9 cellular contexts compared by ENCODE assay signal in genomic region chr19:12034610-12035009, GRCh38. TPM values are rescaled to one million over a fixed set of nuclear protein-coding genes. Genes with fewer than 3 reads are reported as not detected.
DNase-seq lines count a peak whose midpoint lies in the region; ATAC-seq and TF ChIP-seq lines count a peak whose summit lies in the region.
"Had no signal": no experiment of that assay in that cellular context is flagged by ENCODE, and none has a peak within 500 bp of the region (broad histone marks: within the 10 kb centered on the region; RNA-seq: fewer than 3 reads in every experiment).

No MANE protein-coding gene starts in this region.

- peak overlapping the region; percentile 66 to 78 for H3K4me3 Mint-ChIP-seq in H9
- peak overlapping the region; percentile 75 for H3K4me3 Mint-ChIP-seq in chondrocyte (ENCODE audit: unreplicated experiment)
- H3K4me3 Mint-ChIP-seq in activated T-helper 2 cell treated with anti-CD3 and anti-CD28 coated beads, Interferon-gamma antibody, Interleukin-2, Interleukin-4, amounts not matched to agents 10 μg/mL and 5 μg/mL and 100 μg/mL, durations not matched to agents 14 hours and 24 hours and 36 hours (ENCODE audit: low read depth) = no peak overlapping the region

- no peaks in the 10 kb centered on the region for H3K79me1 ChIP-seq in H9 (ENCODE audit: insufficient read depth, low read depth, low read length, poor library complexity, severe bottlenecking)

- no peak overlapping the region for H2AK5ac ChIP-seq in H9 (ENCODE audit: insufficient read length, low read length)

- H3T11ph ChIP-seq in H9 (ENCODE audit: low read length) = no peak overlapping the region

- H3K27me3 Mint-ChIP-seq in H9 (ENCODE audit: low read depth) (peaks cover 37% of the 10 kb centered on the region), chondrocyte (ENCODE audit: low read depth) (no peaks in the 10 kb centered on the region)
- no peaks in the 10 kb centered on the region for H3K27me3 Mint-ChIP-seq in activated T-helper 2 cell treated with anti-CD3 and anti-CD28 coated beads, Interferon-gamma antibody, Interleukin-2, Interleukin-4, amounts not matched to agents 10 μg/mL and 5 μg/mL and 100 μg/mL, durations not matched to agents 14 hours and 24 hours and 36 hours (ENCODE audit: low read depth)

- CTCF ChIA-PET in A673 (lab: Charles Lee) = no interaction called here

- H3K27ac Mint-ChIP-seq in H9 (no peak overlapping the region), chondrocyte (ENCODE audit: unreplicated experiment) (peak overlapping the region; percentile 95)
- no peak overlapping the region for H3K27ac Mint-ChIP-seq in activated T-helper 2 cell treated with anti-CD3 and anti-CD28 coated beads, Interferon-gamma antibody, Interleukin-2, Interleukin-4, amounts not matched to agents 10 μg/mL and 5 μg/mL and 100 μg/mL, durations not matched to agents 14 hours and 24 hours and 36 hours

- POLR2A ChIA-PET in A673 (lab: Charles Lee; ENCODE audit: low non-redundant PET) = no interaction called here

- H3K4me2 ChIP-seq in H9 (ENCODE audit: insufficient read depth, insufficient read length, low read length) = peak overlapping the region; percentile 48
- H3K4me2 ChIP-seq: KMS-11 had no signal

- no peak overlapping the region for H3K23ac ChIP-seq in H9 (ENCODE audit: insufficient read length, low read depth, low read length)

- no peak overlapping the region for H2BK5ac ChIP-seq in H9 (ENCODE audit: insufficient read length, low read length)

- no peak overlapping the region for H3K14ac ChIP-seq in H9 (ENCODE audit: insufficient read depth, low read length)

- H3K9me3 ChIP-seq in A673 (ENCODE audit: low read depth, low read length, poor library complexity, severe bottlenecking) = no peaks in the 10 kb centered on the region
- peaks cover 7% of the 10 kb centered on the region for H3K9me3 ChIP-seq in H9 (ENCODE audit: control insufficient read depth, low read depth, low read length)
- H3K9me3 ChIP-seq in mucosa of stomach (ENCODE audit: control insufficient read depth, low read length) = no peaks in the 10 kb centered on the region

- no peak overlapping the region for H2BK15ac ChIP-seq in H9 (ENCODE audit: low read depth, low read length)

- H2AFZ ChIP-seq in H9 (ENCODE audit: low read length) = no peak overlapping the region

- H4K8ac ChIP-seq in H9 (replicated peaks; ENCODE audit: insufficient read length, low read depth, low read length) = no peak overlapping the region

- H2BK20ac ChIP-seq in H9 (ENCODE audit: low read depth, low read length, poor library complexity, severe bottlenecking) = no peak overlapping the region

- no peak overlapping the region for H2BK120ac ChIP-seq in H9 (ENCODE audit: low read depth, low read length, poor library complexity, severe bottlenecking)

- no peak overlapping the region for H3K18ac ChIP-seq in H9 (ENCODE audit: insufficient read length, low read depth, low read length)

- H3K36me3 ChIP-seq in A673 (ENCODE audit: insufficient read depth, low read length, poor library complexity, severe bottlenecking) (no peaks in the 10 kb centered on the region), mucosa of stomach (ENCODE audit: control insufficient read depth, insufficient read depth, low read length) (no peaks in the 10 kb centered on the region)

- ATAC-seq in HG02852 (IDR thresholded peaks at IDR 0.05; ENCODE audit: unreplicated experiment) = no peak
- ATAC-seq in HG03460 (IDR thresholded peaks at IDR 0.05; ENCODE audit: unreplicated experiment) = no peak

- H3K36me3 Mint-ChIP-seq in H9 (ENCODE audit: insufficient read depth in 1 of 3, low read depth in 3 of 3) = peaks cover 3 to 27% (median 23%) of the 10 kb centered on the region in 3 experiments; a peak in 6 of 7 replicates
- H3K36me3 Mint-ChIP-seq in chondrocyte (ENCODE audit: low read depth) = peaks cover 3% of the 10 kb centered on the region
- peaks cover 13% of the 10 kb centered on the region for H3K36me3 Mint-ChIP-seq in activated T-helper 2 cell treated with anti-CD3 and anti-CD28 coated beads, Interferon-gamma antibody, Interleukin-2, Interleukin-4, amounts not matched to agents 10 μg/mL and 5 μg/mL and 100 μg/mL, durations not matched to agents 14 hours and 24 hours and 36 hours (ENCODE audit: low read depth)

- no peaks in the 10 kb centered on the region for H3K79me2 ChIP-seq in H9 (ENCODE audit: insufficient read depth, low read length)

- no peak overlapping the region for H3K9ac ChIP-seq in H9 (ENCODE audit: extremely low read depth, insufficient read length, low read length)
- H3K9ac ChIP-seq in mucosa of stomach (ENCODE audit: low read length) = peak overlapping the region; percentile 90
- H3K9ac ChIP-seq: KMS-11 had no signal

- DNase-seq in A673 (ENCODE audit: low spot score) = no peak
- no peak for DNase-seq in H9
- no peak for DNase-seq in chondrocyte (ENCODE audit: low spot score)
- no peak for DNase-seq in NCI-H1105 (lab: John Stamatoyannopoulos, UW)
- DNase-seq in activated T-helper 2 cell treated with anti-CD3 and anti-CD28 coated beads, Interferon-gamma antibody, Interleukin-2, Interleukin-4, amounts not matched to agents 10 μg/mL and 5 μg/mL and 100 μg/mL, durations not matched to agents 14 hours and 24 hours and 36 hours (ENCODE audit: low spot score) = no peak

- no CpG with 5 or more reads among the region's 7 CpGs for WGBS in H9 (ENCODE audit: extremely low coverage, insufficient read length, low lambda C conversion rate)

- no peaks in the 10 kb centered on the region for H3K27me3 ChIP-seq in A673 (replicated peaks; ENCODE audit: insufficient read depth, low read depth, low read length, poor library complexity)
- no peaks in the 10 kb centered on the region; the same call in 1 of the 2 replicates for H3K27me3 ChIP-seq in H9 (ENCODE audit: insufficient read depth, low read length)
- no peaks in the 10 kb centered on the region for H3K27me3 ChIP-seq in mucosa of stomach (ENCODE audit: control insufficient read depth, insufficient read depth, low read length)

- intact Hi-C loops in A673 (cut with micrococcal nuclease; ENCODE audit: unreplicated experiment) = no loop called here
- intact Hi-C loops in activated T-helper 2 cell treated with anti-CD3 and anti-CD28 coated beads, Interferon-gamma antibody, Interleukin-2, Interleukin-4, amounts not matched to agents 10 μg/mL and 5 μg/mL and 100 μg/mL, durations not matched to agents 14 hours and 24 hours and 36 hours (cut with micrococcal nuclease) = no loop called here

- H3K4ac ChIP-seq in H9 (ENCODE audit: low read depth, low read length) = no peak overlapping the region

- H4K5ac ChIP-seq in H9 (ENCODE audit: insufficient read length, low read depth, low read length) = no peak overlapping the region

- H3K4me3 ChIP-seq in A673 (ENCODE audit: low read depth, low read length, poor library complexity, severe bottlenecking) = peak overlapping the region; percentile 72
- no peak overlapping the region for H3K4me3 ChIP-seq in mucosa of stomach (ENCODE audit: low read length)

- H3K4me1 ChIP-seq in A673 (ENCODE audit: insufficient read depth, low read length, poor library complexity, severe bottlenecking) = no peaks in the 10 kb centered on the region
- no peaks in the 10 kb centered on the region; the same call in 1 of the 2 replicates for H3K4me1 ChIP-seq in H9 (ENCODE audit: insufficient read depth, low read length)
- H3K4me1 ChIP-seq in mucosa of stomach (ENCODE audit: control insufficient read depth, insufficient read depth, low read length) = no peaks in the 10 kb centered on the region

- H4K20me1 ChIP-seq in H9 (ENCODE audit: control insufficient read depth, insufficient read depth, insufficient read length) = no peaks in the 10 kb centered on the region

- TF ChIP-seq CTCF in A673 (conservative IDR thresholded peaks at IDR 0.05; ENCODE audit: low read depth, low read length) (no peak), H9 (conservative IDR thresholded peaks at IDR 0.05) (no peak), chondrocyte (IDR thresholded peaks at IDR 0.05) (no peak)

- peaks cover 5% of the 10 kb centered on the region for H3K23me2 ChIP-seq in H9 (ENCODE audit: insufficient read length, low read depth, low read length, poor library complexity, severe bottlenecking)

- H3K9me3 Mint-ChIP-seq in H9 = peaks cover 10 to 13% of the 10 kb centered on the region in 2 experiments; a peak in 4 of 5 replicates
- H3K9me3 Mint-ChIP-seq in chondrocyte (ENCODE audit: low read depth) = no peaks in the 10 kb centered on the region
- peaks cover 46% of the 10 kb centered on the region for H3K9me3 Mint-ChIP-seq in activated T-helper 2 cell treated with anti-CD3 and anti-CD28 coated beads, Interferon-gamma antibody, Interleukin-2, Interleukin-4, amounts not matched to agents 10 μg/mL and 5 μg/mL and 100 μg/mL, durations not matched to agents 14 hours and 24 hours and 36 hours

- TSS peak; percentile 73 for BruUV-seq in A673 (replicated peaks; lab: Mats Ljungman, UMichigan)

- H3K27ac ChIP-seq in A673 (ENCODE audit: low read depth, low read length, poor library complexity, severe bottlenecking) = no peak overlapping the region
- no peak overlapping the region for H3K27ac ChIP-seq in H9 (ENCODE audit: insufficient read length, low read depth, low read length)
- H3K27ac ChIP-seq: KMS-11 had no signal

- H4K91ac ChIP-seq in H9 (ENCODE audit: insufficient read length, low read depth, low read length) = no peak overlapping the region

- H3K56ac ChIP-seq in H9 (ENCODE audit: insufficient read length, low read depth, low read length) = no peak overlapping the region

- H3K4me1 Mint-ChIP-seq in H9 (peaks cover 11 to 21% of the 10 kb centered on the region in 2 experiments), chondrocyte (ENCODE audit: low read depth) (peaks cover 16% of the 10 kb centered on the region)
- no peaks in the 10 kb centered on the region for H3K4me1 Mint-ChIP-seq in activated T-helper 2 cell treated with anti-CD3 and anti-CD28 coated beads, Interferon-gamma antibody, Interleukin-2, Interleukin-4, amounts not matched to agents 10 μg/mL and 5 μg/mL and 100 μg/mL, durations not matched to agents 14 hours and 24 hours and 36 hours (ENCODE audit: low read depth)

- no peak overlapping the region for H2BK12ac ChIP-seq in H9 (ENCODE audit: insufficient read length, low read depth, low read length)

RNA-seq across cellular contexts. Expression of gene ZNF433, which starts 0.9 kb away (rescaled TPM):
- total RNA-seq in A673 (2021) (2.2 and 3.0 TPM in 2 replicates), H9 (2021) (1.9 and 2.4 TPM in 2 replicates), chondrocyte (4.1 to 6.8 TPM (median 6.0 TPM) in 3 replicates)
- total RNA-seq in activated T-helper 2 cell treated with anti-CD3 and anti-CD28 coated beads, Interferon-gamma antibody, Interleukin-2, Interleukin-4, amounts not matched to agents 10 μg/mL and 5 μg/mL and 100 μg/mL, durations not matched to agents 14 hours and 24 hours and 36 hours = 0.55 TPM in 2 replicates

RNA-seq across cellular contexts. Expression of gene ZNF878, which starts 18.2 kb away (rescaled TPM):
- total RNA-seq in A673 (2021) (1.3 and 1.5 TPM in 2 replicates), H9 (2021) (5.4 and 5.6 TPM in 2 replicates), chondrocyte (0.26 to 0.32 TPM (median 0.31 TPM) in 3 replicates)
- total RNA-seq in activated T-helper 2 cell treated with anti-CD3 and anti-CD28 coated beads, Interferon-gamma antibody, Interleukin-2, Interleukin-4, amounts not matched to agents 10 μg/mL and 5 μg/mL and 100 μg/mL, durations not matched to agents 14 hours and 24 hours and 36 hours = 0.98 and 1.3 TPM in 2 replicates

RNA-seq across cellular contexts. Expression of gene ZNF844, which starts 29.9 kb away (rescaled TPM):
- total RNA-seq in A673 (2021) (1.5 TPM in 2 replicates), H9 (2021) (8.7 and 10.0 TPM in 2 replicates), chondrocyte (7.1 to 7.9 TPM (median 7.6 TPM) in 3 replicates)
- 1.7 and 2.0 TPM in 2 replicates for total RNA-seq in activated T-helper 2 cell treated with anti-CD3 and anti-CD28 coated beads, Interferon-gamma antibody, Interleukin-2, Interleukin-4, amounts not matched to agents 10 μg/mL and 5 μg/mL and 100 μg/mL, durations not matched to agents 14 hours and 24 hours and 36 hours
